10 cellular contexts compared by ENCODE assay signal in genomic region chr6:166005401-166005845, GRCh38.
DNase-seq lines count a peak whose midpoint lies in the region; ATAC-seq, FAIRE-seq and TF ChIP-seq lines count a peak whose summit lies in the region.
"Had no signal": no experiment of that assay in that cellular context is flagged by ENCODE, and none has a peak within 500 bp of the region (broad histone marks: within the 10 kb centered on the region; RNA-seq: fewer than 3 reads in every experiment).

No MANE protein-coding gene starts in this region.

- H3K4me3 Mint-ChIP-seq in Calu3 (ENCODE audit: low read depth, unreplicated experiment) (peak overlapping the region; percentile 55), astrocyte (ENCODE audit: unreplicated experiment) (no peak overlapping the region)
- no peak overlapping the region for H3K4me3 Mint-ChIP-seq in CD8-positive, alpha-beta memory T cell
- H3K4me3 Mint-ChIP-seq: activated CD4-positive, alpha-beta T cell treated with anti-CD3 and anti-CD28 coated beads, Interleukin-2, amount 10 ng/mL, durations not matched to agents 7 days and 5 days had no signal

- H3K36me3 Mint-ChIP-seq in Calu3 (ENCODE audit: insufficient read depth, unreplicated experiment) (peaks cover 9% of the 10 kb centered on the region), astrocyte (ENCODE audit: low read depth, unreplicated experiment) (no peaks in the 10 kb centered on the region)
- no peaks in the 10 kb centered on the region for H3K36me3 Mint-ChIP-seq in CD8-positive, alpha-beta memory T cell

- H3K27me3 ChIP-seq in astrocyte (ENCODE audit: insufficient read depth, low read length): no peaks in the 10 kb centered on the region
- H3K27me3 ChIP-seq in rectal smooth muscle tissue (ENCODE audit: control insufficient read depth, insufficient read depth, low read length): peaks cover 6% of the 10 kb centered on the region
- peaks cover 10% of the 10 kb centered on the region for H3K27me3 ChIP-seq in CD8-positive, alpha-beta memory T cell (ENCODE audit: insufficient read depth, low read length, poor library complexity, severe bottlenecking)

- no peak for ATAC-seq in HG03378 (IDR thresholded peaks at IDR 0.05; ENCODE audit: unreplicated experiment)

- H3K9me3 ChIP-seq in astrocyte (ENCODE audit: insufficient read depth, low read depth, low read length): no peaks in the 10 kb centered on the region
- no peaks in the 10 kb centered on the region for H3K9me3 ChIP-seq in CD8-positive, alpha-beta memory T cell (ENCODE audit: low read length)

- TF ChIP-seq CTCF in Calu3 (IDR thresholded peaks at IDR 0.05; ENCODE audit: unreplicated experiment) (no peak), astrocyte (IDR thresholded peaks at IDR 0.05; ENCODE audit: insufficient read depth, low read depth, low read length) (no peak), GM10248 (IDR thresholded peaks at IDR 0.05; ENCODE audit: control extremely low read depth, extremely low read depth, low read depth, missing control alignments) (no peak)

- POLR2A ChIA-PET in GM10248 (lab: Yijun Ruan, JAX): no interaction called here
- POLR2A ChIA-PET in CD8-positive, alpha-beta memory T cell (lab: Charles Lee): no interaction called here

- H3K4me2 ChIP-seq in astrocyte (ENCODE audit: low read length): peak overlapping the region; percentile 98

- CTCF ChIA-PET in Calu3 (lab: Charles Lee) (interaction anchor here (0.7 to 1.5 kb wide), 3 partner anchors 52 to 346 kb away, joined by 3 to 7 read pairs (median 4); no protein-coding TSS in a partner anchor), GM10248 (lab: Yijun Ruan, JAX) (no interaction called here)
- CTCF ChIA-PET in CD8-positive, alpha-beta memory T cell (lab: Charles Lee): no interaction called here

- no TSS peak for BruUV-seq in Calu3 (replicated peaks; lab: Mats Ljungman, UMichigan)

- H2AFZ ChIP-seq in astrocyte (ENCODE audit: low read depth, low read length): peak overlapping the region; percentile 86

- H3K9ac ChIP-seq in astrocyte (ENCODE audit: low read length): peak overlapping the region; percentile 86
- H3K9ac ChIP-seq in rectal smooth muscle tissue (ENCODE audit: low read length): no peak overlapping the region

- H3K27me3 Mint-ChIP-seq in Calu3 (ENCODE audit: unreplicated experiment) (peaks cover 56% of the 10 kb centered on the region), astrocyte (ENCODE audit: low read depth, unreplicated experiment) (peaks cover 47% of the 10 kb centered on the region)
- H3K27me3 Mint-ChIP-seq in CD8-positive, alpha-beta memory T cell: peaks cover 49 to 70% of the 10 kb centered on the region in 2 donors

- FAIRE-seq in astrocyte (lab: Jason Lieb, UNC): no peak
- FAIRE-seq: endothelial cell of umbilical vein had no signal

- peaks cover 6% of the 10 kb centered on the region for H3K4me1 Mint-ChIP-seq in Calu3 (ENCODE audit: low read depth, unreplicated experiment)
- H3K4me1 Mint-ChIP-seq in astrocyte (ENCODE audit: low read depth, unreplicated experiment): peaks cover 28% of the 10 kb centered on the region
- H3K4me1 Mint-ChIP-seq in CD8-positive, alpha-beta memory T cell: peaks cover 0 to 2% (median 0%) of the 10 kb centered on the region in 3 donors
- H3K4me1 Mint-ChIP-seq: activated CD4-positive, alpha-beta T cell treated with anti-CD3 and anti-CD28 coated beads, Interleukin-2, amount 10 ng/mL, durations not matched to agents 7 days and 5 days had no signal

- intact Hi-C loops in Calu3 (cut with micrococcal nuclease; ENCODE audit: unreplicated experiment): no loop called here

- no peaks in the 10 kb centered on the region for H3K79me2 ChIP-seq in astrocyte (ENCODE audit: insufficient read depth, low read length)

- peaks cover 31% of the 10 kb centered on the region for H3K4me1 ChIP-seq in astrocyte (ENCODE audit: insufficient read depth, low read length)
- peaks cover 17% of the 10 kb centered on the region for H3K4me1 ChIP-seq in rectal smooth muscle tissue (ENCODE audit: control insufficient read depth, insufficient read depth, low read length)
- no peaks in the 10 kb centered on the region for H3K4me1 ChIP-seq in CD8-positive, alpha-beta memory T cell (ENCODE audit: insufficient read depth, low read length)

- no peaks in the 10 kb centered on the region for H4K20me1 ChIP-seq in astrocyte (ENCODE audit: insufficient read depth, low read length)

- peak overlapping the region; percentile 38 for H3K4me3 ChIP-seq in astrocyte (ENCODE audit: insufficient read depth, low read depth, low read length)
- H3K4me3 ChIP-seq in rectal smooth muscle tissue (ENCODE audit: low read length): peak overlapping the region; percentile 51
- no peak overlapping the region for H3K4me3 ChIP-seq in CD8-positive, alpha-beta memory T cell (ENCODE audit: low read length)

- DNase-seq in Calu3: peak; percentile 25
- peak; percentile 73 for DNase-seq in astrocyte (ENCODE audit: low read depth)
- DNase-seq in hypothalamus (lab: John Stamatoyannopoulos, UW): peak in 30 of 51 donors; percentile 13 to 80 (median 54)
- no peak for DNase-seq in GM10248 (ENCODE audit: extremely low spot score)
- no peak for DNase-seq in CD8-positive, alpha-beta memory T cell
- no peak for DNase-seq in activated CD4-positive, CD25-positive, alpha-beta regulatory T cell (lab: John Stamatoyannopoulos, UW)
- DNase-seq: activated CD4-positive, alpha-beta T cell treated with anti-CD3 and anti-CD28 coated beads, Interleukin-2, amount 10 ng/mL, durations not matched to agents 7 days and 5 days had no signal

- H3K9me3 Mint-ChIP-seq in Calu3 (ENCODE audit: low read depth, unreplicated experiment) (no peaks in the 10 kb centered on the region), astrocyte (ENCODE audit: unreplicated experiment) (peaks cover 10% of the 10 kb centered on the region)
- H3K9me3 Mint-ChIP-seq in CD8-positive, alpha-beta memory T cell: peaks cover 0 to 10% (median 0%) of the 10 kb centered on the region in 5 donors
- H3K9me3 Mint-ChIP-seq: activated CD4-positive, alpha-beta T cell treated with anti-CD3 and anti-CD28 coated beads, Interleukin-2, amount 10 ng/mL, durations not matched to agents 7 days and 5 days had no signal

- H3K27ac Mint-ChIP-seq in Calu3 (ENCODE audit: unreplicated experiment) (no peak overlapping the region), astrocyte (ENCODE audit: unreplicated experiment) (no peak overlapping the region)
- no peak overlapping the region for H3K27ac Mint-ChIP-seq in CD8-positive, alpha-beta memory T cell
- H3K27ac Mint-ChIP-seq: activated CD4-positive, alpha-beta T cell treated with anti-CD3 and anti-CD28 coated beads, Interleukin-2, amount 10 ng/mL, durations not matched to agents 7 days and 5 days had no signal

- H3K27ac ChIP-seq in astrocyte (ENCODE audit: low read depth, low read length): peak overlapping the region; percentile 81
- peak overlapping the region; percentile 85 for H3K27ac ChIP-seq in rectal smooth muscle tissue (ENCODE audit: low read depth, low read length)
- no peak overlapping the region for H3K27ac ChIP-seq in CD8-positive, alpha-beta memory T cell (ENCODE audit: low read depth, low read length)

- H3K36me3 ChIP-seq in astrocyte (ENCODE audit: insufficient read depth, low read length): no peaks in the 10 kb centered on the region
- no peaks in the 10 kb centered on the region for H3K36me3 ChIP-seq in rectal smooth muscle tissue (ENCODE audit: control insufficient read depth, insufficient read depth, low read length)
- no peaks in the 10 kb centered on the region for H3K36me3 ChIP-seq in CD8-positive, alpha-beta memory T cell (ENCODE audit: insufficient read depth, low read length)

Comparison
In these comparisons a context has a peak if more than half of its experiments do, and no peak if none do; other contexts are left out.
1. DNase-seq: peak in Calu3 (single experiment), astrocyte (single experiment) and hypothalamus (30 of 51); none in GM10248 (single experiment), CD8-positive, alpha-beta memory T cell (0 of 5) and activated CD4-positive, CD25-positive, alpha-beta regulatory T cell (0 of 4).